1 cellular context compared by ENCODE assay signal in the genomic region with DNA sequence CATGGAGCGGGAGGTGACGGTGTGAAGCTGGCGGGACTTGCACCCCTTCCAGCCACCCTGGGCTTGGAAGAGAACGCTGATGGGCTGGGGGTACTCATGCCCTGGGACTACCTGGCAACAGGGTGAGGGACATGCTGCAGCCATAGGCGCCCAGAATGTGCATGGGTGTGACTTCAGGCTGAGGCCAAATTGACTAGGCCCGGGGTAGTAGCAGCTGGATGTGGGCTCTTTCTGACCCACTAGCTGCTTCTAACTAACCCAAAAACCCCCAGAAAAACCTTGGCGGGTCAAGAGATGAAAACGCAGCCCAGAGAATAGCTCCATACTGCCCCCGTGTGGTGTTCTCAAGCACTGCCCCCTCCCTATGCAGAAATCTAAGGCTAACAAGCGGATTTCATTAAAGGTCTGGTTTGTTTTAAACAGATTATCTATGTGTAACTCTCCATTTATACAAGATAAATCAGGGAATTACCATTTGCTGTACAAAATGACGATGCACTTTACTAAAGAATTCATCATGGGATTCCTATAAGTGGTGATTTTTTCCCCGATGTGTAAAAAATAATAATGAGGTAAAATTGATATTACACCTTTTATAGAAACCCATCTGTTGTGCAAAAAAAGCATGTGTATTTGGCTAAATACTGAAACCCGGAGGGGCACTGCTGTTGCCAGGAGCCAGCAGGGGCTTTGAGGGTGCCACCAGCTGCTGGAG.
TF ChIP-seq lines count a peak whose summit lies in the region.

No MANE protein-coding gene starts in this region.

TF ChIP-seq in K562, 482 proteins besides CTCF, POLR2A, EP300 and RAD21:
- TF ChIP-seq, protein P1, sequence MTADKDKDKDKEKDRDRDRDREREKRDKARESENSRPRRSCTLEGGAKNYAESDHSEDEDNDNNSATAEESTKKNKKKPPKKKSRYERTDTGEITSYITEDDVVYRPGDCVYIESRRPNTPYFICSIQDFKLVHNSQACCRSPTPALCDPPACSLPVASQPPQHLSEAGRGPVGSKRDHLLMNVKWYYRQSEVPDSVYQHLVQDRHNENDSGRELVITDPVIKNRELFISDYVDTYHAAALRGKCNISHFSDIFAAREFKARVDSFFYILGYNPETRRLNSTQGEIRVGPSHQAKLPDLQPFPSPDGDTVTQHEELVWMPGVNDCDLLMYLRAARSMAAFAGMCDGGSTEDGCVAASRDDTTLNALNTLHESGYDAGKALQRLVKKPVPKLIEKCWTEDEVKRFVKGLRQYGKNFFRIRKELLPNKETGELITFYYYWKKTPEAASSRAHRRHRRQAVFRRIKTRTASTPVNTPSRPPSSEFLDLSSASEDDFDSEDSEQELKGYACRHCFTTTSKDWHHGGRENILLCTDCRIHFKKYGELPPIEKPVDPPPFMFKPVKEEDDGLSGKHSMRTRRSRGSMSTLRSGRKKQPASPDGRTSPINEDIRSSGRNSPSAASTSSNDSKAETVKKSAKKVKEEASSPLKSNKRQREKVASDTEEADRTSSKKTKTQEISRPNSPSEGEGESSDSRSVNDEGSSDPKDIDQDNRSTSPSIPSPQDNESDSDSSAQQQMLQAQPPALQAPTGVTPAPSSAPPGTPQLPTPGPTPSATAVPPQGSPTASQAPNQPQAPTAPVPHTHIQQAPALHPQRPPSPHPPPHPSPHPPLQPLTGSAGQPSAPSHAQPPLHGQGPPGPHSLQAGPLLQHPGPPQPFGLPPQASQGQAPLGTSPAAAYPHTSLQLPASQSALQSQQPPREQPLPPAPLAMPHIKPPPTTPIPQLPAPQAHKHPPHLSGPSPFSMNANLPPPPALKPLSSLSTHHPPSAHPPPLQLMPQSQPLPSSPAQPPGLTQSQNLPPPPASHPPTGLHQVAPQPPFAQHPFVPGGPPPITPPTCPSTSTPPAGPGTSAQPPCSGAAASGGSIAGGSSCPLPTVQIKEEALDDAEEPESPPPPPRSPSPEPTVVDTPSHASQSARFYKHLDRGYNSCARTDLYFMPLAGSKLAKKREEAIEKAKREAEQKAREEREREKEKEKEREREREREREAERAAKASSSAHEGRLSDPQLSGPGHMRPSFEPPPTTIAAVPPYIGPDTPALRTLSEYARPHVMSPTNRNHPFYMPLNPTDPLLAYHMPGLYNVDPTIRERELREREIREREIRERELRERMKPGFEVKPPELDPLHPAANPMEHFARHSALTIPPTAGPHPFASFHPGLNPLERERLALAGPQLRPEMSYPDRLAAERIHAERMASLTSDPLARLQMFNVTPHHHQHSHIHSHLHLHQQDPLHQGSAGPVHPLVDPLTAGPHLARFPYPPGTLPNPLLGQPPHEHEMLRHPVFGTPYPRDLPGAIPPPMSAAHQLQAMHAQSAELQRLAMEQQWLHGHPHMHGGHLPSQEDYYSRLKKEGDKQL (CRISPR knock-in tag; IDR thresholded peaks at IDR 0.05; ENCODE audit: borderline replicate concordance), result no peak
- TF ChIP-seq HIVEP1 (CRISPR knock-in tag; IDR thresholded peaks at IDR 0.05), result no peak
- TF ChIP-seq NR4A1 (CRISPR knock-in tag; IDR thresholded peaks at IDR 0.05), result no peak
- TF ChIP-seq NR4A1 (tag; IDR thresholded peaks at IDR 0.05), result no peak
- peak; percentile 45; the same call in 1 of the 2 replicates for TF ChIP-seq SMC3 (conservative IDR thresholded peaks at IDR 0.05; ENCODE audit: insufficient read depth, low read depth, low read length)
- TF ChIP-seq CBX3 (IDR thresholded peaks at IDR 0.05; ENCODE audit: borderline replicate concordance in 1 of 2, low read length in 2 of 2), result 0 out of 3 replicates have a peak, but pooled peaks of 1 of the 2 experiments have one; percentile 24
- TF ChIP-seq RHOXF2B (CRISPR knock-in tag; conservative IDR thresholded peaks at IDR 0.05), result no peak
- 0 out of 2 replicates have a peak, but pooled peaks have one; percentile 65 for TF ChIP-seq CBFB (CRISPR knock-in tag; IDR thresholded peaks at IDR 0.05)
- no peak for TF ChIP-seq HDAC6 (IDR thresholded peaks at IDR 0.05; ENCODE audit: low read depth, low read length)
- no peak for TF ChIP-seq ZNF146 (CRISPR knock-in tag; IDR thresholded peaks at IDR 0.05; ENCODE audit: unreplicated experiment)
- TF ChIP-seq NCOA2 (IDR thresholded peaks at IDR 0.05; ENCODE audit: partially characterized antibody in 2 of 2), result no peak
- no peak for TF ChIP-seq HMG20A (CRISPR knock-in tag; conservative IDR thresholded peaks at IDR 0.05)
- TF ChIP-seq, protein P2, sequence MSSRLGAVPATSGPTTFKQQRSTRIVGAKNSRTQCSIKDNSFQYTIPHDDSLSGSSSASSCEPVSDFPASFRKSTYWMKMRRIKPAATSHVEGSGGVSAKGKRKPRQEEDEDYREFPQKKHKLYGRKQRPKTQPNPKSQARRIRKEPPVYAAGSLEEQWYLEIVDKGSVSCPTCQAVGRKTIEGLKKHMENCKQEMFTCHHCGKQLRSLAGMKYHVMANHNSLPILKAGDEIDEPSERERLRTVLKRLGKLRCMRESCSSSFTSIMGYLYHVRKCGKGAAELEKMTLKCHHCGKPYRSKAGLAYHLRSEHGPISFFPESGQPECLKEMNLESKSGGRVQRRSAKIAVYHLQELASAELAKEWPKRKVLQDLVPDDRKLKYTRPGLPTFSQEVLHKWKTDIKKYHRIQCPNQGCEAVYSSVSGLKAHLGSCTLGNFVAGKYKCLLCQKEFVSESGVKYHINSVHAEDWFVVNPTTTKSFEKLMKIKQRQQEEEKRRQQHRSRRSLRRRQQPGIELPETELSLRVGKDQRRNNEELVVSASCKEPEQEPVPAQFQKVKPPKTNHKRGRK (tag; IDR thresholded peaks at IDR 0.05), result no peak
- peak; percentile 40; the same call in 1 of the 2 replicates for TF ChIP-seq SOX6 (IDR thresholded peaks at IDR 0.05)
- 0 out of 2 replicates have a peak, but pooled peaks have one; percentile 8 for TF ChIP-seq ZNF263 (CRISPR knock-in tag; IDR thresholded peaks at IDR 0.05; ENCODE audit: borderline replicate concordance)
- TF ChIP-seq ZNF830 (CRISPR knock-in tag; IDR thresholded peaks at IDR 0.05), result 0 out of 2 replicates have a peak, but pooled peaks have one; percentile 15
- TF ChIP-seq ILF3 (IDR thresholded peaks at IDR 0.05; ENCODE audit: borderline replicate concordance), result 0 out of 2 replicates have a peak, but pooled peaks have one; percentile 45
- TF ChIP-seq, protein P3, sequence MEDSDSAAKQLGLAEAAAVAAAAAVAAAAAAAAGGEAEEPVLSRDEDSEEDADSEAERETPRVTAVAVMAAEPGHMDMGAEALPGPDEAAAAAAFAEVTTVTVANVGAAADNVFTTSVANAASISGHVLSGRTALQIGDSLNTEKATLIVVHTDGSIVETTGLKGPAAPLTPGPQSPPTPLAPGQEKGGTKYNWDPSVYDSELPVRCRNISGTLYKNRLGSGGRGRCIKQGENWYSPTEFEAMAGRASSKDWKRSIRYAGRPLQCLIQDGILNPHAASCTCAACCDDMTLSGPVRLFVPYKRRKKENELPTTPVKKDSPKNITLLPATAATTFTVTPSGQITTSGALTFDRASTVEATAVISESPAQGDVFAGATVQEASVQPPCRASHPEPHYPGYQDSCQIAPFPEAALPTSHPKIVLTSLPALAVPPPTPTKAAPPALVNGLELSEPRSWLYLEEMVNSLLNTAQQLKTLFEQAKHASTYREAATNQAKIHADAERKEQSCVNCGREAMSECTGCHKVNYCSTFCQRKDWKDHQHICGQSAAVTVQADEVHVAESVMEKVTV (CRISPR knock-in tag; IDR thresholded peaks at IDR 0.05), result peak; percentile 64
- 0 out of 2 replicates have a peak, but pooled peaks have one; percentile 9 for TF ChIP-seq GATA2 (CRISPR knock-in tag; IDR thresholded peaks at IDR 0.05)
- TF ChIP-seq NFRKB (IDR thresholded peaks at IDR 0.05; ENCODE audit: low read depth), result no peak
- no peak for TF ChIP-seq ZBTB7A (IDR thresholded peaks at IDR 0.05; ENCODE audit: borderline replicate concordance, control insufficient read depth, low read depth, low read length)
- TF ChIP-seq, protein P4, sequence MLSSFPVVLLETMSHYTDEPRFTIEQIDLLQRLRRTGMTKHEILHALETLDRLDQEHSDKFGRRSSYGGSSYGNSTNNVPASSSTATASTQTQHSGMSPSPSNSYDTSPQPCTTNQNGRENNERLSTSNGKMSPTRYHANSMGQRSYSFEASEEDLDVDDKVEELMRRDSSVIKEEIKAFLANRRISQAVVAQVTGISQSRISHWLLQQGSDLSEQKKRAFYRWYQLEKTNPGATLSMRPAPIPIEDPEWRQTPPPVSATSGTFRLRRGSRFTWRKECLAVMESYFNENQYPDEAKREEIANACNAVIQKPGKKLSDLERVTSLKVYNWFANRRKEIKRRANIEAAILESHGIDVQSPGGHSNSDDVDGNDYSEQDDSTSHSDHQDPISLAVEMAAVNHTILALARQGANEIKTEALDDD (IDR thresholded peaks at IDR 0.05), result peak; percentile 51; the same call in 1 of the 2 replicates
- TF ChIP-seq ZNF589 (CRISPR knock-in tag; IDR thresholded peaks at IDR 0.05; ENCODE audit: low read depth), result no peak
- TF ChIP-seq NUFIP1 (IDR thresholded peaks at IDR 0.05; ENCODE audit: partially characterized antibody), result no peak
- TF ChIP-seq LCOR (CRISPR knock-in tag; IDR thresholded peaks at IDR 0.05), result peak; percentile 48; the same call in 1 of the 2 replicates
- TF ChIP-seq, protein P5, sequence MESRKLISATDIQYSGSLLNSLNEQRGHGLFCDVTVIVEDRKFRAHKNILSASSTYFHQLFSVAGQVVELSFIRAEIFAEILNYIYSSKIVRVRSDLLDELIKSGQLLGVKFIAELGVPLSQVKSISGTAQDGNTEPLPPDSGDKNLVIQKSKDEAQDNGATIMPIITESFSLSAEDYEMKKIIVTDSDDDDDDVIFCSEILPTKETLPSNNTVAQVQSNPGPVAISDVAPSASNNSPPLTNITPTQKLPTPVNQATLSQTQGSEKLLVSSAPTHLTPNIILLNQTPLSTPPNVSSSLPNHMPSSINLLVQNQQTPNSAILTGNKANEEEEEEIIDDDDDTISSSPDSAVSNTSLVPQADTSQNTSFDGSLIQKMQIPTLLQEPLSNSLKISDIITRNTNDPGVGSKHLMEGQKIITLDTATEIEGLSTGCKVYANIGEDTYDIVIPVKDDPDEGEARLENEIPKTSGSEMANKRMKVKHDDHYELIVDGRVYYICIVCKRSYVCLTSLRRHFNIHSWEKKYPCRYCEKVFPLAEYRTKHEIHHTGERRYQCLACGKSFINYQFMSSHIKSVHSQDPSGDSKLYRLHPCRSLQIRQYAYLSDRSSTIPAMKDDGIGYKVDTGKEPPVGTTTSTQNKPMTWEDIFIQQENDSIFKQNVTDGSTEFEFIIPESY (CRISPR knock-in tag; IDR thresholded peaks at IDR 0.05), result no peak
- no peak for TF ChIP-seq ZNF583 (CRISPR knock-in tag; IDR thresholded peaks at IDR 0.05)
- no peak for TF ChIP-seq ZNF785 (CRISPR knock-in tag; IDR thresholded peaks at IDR 0.05)
- no peak for TF ChIP-seq ZNF75A (CRISPR knock-in tag; IDR thresholded peaks at IDR 0.05)
- TF ChIP-seq, protein P6, sequence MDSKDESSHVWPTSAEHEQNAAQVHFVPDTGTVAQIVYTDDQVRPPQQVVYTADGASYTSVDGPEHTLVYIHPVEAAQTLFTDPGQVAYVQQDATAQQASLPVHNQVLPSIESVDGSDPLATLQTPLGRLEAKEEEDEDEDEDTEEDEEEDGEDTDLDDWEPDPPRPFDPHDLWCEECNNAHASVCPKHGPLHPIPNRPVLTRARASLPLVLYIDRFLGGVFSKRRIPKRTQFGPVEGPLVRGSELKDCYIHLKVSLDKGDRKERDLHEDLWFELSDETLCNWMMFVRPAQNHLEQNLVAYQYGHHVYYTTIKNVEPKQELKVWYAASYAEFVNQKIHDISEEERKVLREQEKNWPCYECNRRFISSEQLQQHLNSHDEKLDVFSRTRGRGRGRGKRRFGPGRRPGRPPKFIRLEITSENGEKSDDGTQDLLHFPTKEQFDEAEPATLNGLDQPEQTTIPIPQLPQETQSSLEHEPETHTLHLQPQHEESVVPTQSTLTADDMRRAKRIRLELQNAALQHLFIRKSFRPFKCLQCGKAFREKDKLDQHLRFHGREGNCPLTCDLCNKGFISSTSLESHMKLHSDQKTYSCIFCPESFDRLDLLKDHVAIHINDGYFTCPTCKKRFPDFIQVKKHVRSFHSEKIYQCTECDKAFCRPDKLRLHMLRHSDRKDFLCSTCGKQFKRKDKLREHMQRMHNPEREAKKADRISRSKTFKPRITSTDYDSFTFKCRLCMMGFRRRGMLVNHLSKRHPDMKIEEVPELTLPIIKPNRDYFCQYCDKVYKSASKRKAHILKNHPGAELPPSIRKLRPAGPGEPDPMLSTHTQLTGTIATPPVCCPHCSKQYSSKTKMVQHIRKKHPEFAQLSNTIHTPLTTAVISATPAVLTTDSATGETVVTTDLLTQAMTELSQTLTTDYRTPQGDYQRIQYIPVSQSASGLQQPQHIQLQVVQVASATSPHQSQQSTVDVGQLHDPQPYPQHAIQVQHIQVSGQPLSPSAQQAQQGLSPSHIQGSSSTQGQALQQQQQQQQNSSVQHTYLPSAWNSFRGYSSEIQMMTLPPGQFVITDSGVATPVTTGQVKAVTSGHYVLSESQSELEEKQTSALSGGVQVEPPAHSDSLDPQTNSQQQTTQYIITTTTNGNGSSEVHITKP (IDR thresholded peaks at IDR 0.05; ENCODE audit: partially characterized antibody), result peak; percentile 32
- TF ChIP-seq CREM (IDR thresholded peaks at IDR 0.05; ENCODE audit: low read depth), result 0 out of 2 replicates have a peak, but pooled peaks have one; percentile 24
- TF ChIP-seq ZNF707 (CRISPR knock-in tag; conservative IDR thresholded peaks at IDR 0.05), result no peak
- TF ChIP-seq KLF16 (IDR thresholded peaks at IDR 0.05), result peak; percentile 69; the same call in 1 of the 2 replicates
- no peak for TF ChIP-seq U2AF2 (optimal IDR thresholded peaks at IDR 0.05; ENCODE audit: low read depth, low read length)
- 0 out of 2 replicates have a peak, but pooled peaks have one; percentile 10 for TF ChIP-seq ATF7 (IDR thresholded peaks at IDR 0.05)
